In genomic region chr11:128533473-128533872, GRCh38 we compare ENCODE assay signal across 18 cellular contexts.
"Had no signal": no experiment of that assay in that cellular context is flagged by ENCODE, and none has a peak within 500 bp of the region (broad histone marks: within the 10 kb centered on the region; RNA-seq: fewer than 3 reads in every experiment).

No MANE protein-coding gene starts in this region.

- H3K4me1 ChIP-seq: thyroid gland, uterus had no signal

- H3K9me3 ChIP-seq: gastroesophageal sphincter, heart right ventricle, pancreas, thyroid gland, uterus had no signal

- H3K27ac Mint-ChIP-seq: activated naive CD4-positive, alpha-beta T cell treated with anti-CD3 and anti-CD28 coated beads, Interleukin-2, amount 50 U/mL, for 72 hours; memory B cell had no signal

- H3K9me3 Mint-ChIP-seq: activated T-cell treated with anti-CD3 and anti-CD28 coated beads, Interleukin-2, amount 50 U/mL, for 4 hours; memory B cell had no signal

- H3K4me3 ChIP-seq: gastroesophageal sphincter, heart right ventricle, pancreas, thyroid gland, uterus had no signal

- ATAC-seq: activated naive CD4-positive, alpha-beta T cell treated with anti-CD3 and anti-CD28 coated beads, Interleukin-2, amount 50 U/mL, for 72 hours; activated T-cell treated with anti-CD3 and anti-CD28 coated beads, Interleukin-2, amount 50 U/mL, for 4 hours; gastroesophageal sphincter; heart right ventricle; left ventricle myocardium superior; pancreas had no signal

- H3K27me3 Mint-ChIP-seq: memory B cell had no signal

- DNase-seq: activated CD4-positive, alpha-beta T cell treated with anti-CD3 and anti-CD28 coated beads for 1 hour; activated CD4-positive, alpha-beta T cell treated with anti-CD3 and anti-CD28 coated beads, Interleukin-2, amount 50 U/mL, for 48 hours; activated effector memory CD4-positive, alpha-beta T cell treated with Interleukin-2 at 50 U/mL for 16 hours; activated T-cell treated with anti-CD3 and anti-CD28 coated beads, Interleukin-2, amount 50 U/mL, for 4 hours; dorsolateral prefrontal cortex; erythroblast; heart right ventricle; kidney; left ventricle myocardium superior; pancreas; stimulated activated CD4-positive, alpha-beta T cell treated with anti-CD3 and anti-CD28 coated beads, Interleukin-12 subunit alpha, Interleukin-12 subunit beta, amount 100 ng/mL, for 4 hours; stimulated activated CD4-positive, alpha-beta T cell treated with anti-CD3 and anti-CD28 coated beads, Interleukin-2, amount 100 ng/mL, for 24 hours; T-helper 1 cell; thyroid gland; uterus had no signal

- H3K4me3 Mint-ChIP-seq: activated T-cell treated with anti-CD3 and anti-CD28 coated beads, Interleukin-2, amount 50 U/mL, for 4 hours; memory B cell had no signal

- H3K27me3 ChIP-seq: gastroesophageal sphincter, heart right ventricle, pancreas, thyroid gland, uterus had no signal

- H3K36me3 ChIP-seq: gastroesophageal sphincter, heart right ventricle, pancreas, thyroid gland, uterus had no signal

- H3K27ac ChIP-seq: gastroesophageal sphincter, heart right ventricle, pancreas, thyroid gland, uterus had no signal
